ENCODE assay signal across 8 cellular contexts in genomic region chr9:128920381-128921058, GRCh38. TPM values are rescaled to one million over a fixed set of nuclear protein-coding genes. Genes with fewer than 3 reads are reported as not detected.
DNase-seq lines count a peak whose midpoint lies in the region; ATAC-seq and TF ChIP-seq lines count a peak whose summit lies in the region.

TSS of gene PHYHD1 (plus strand) at chr9:128920982. CDS start at chr9:128922324, 1,342 bp downstream.

- intact Hi-C loops in head of caudate nucleus (cut with DNase I), result loop anchor here (5.0 kb wide), 1 partner anchor 38 kb away; the partner anchor contains the start of genes KYAT1 and LRRC8A

- 18 to 19% methylated on average over 13 of the region's 13 CpGs for WGBS in GM23248 (ENCODE audit: low coverage in 1 of 2, low lambda C conversion rate in 2 of 2, missing lambda C conversion rate in 2 of 2), 2 experiments

- H3K9me3 ChIP-seq in GM23248 (ENCODE audit: low read depth) (no peaks in the 10 kb centered on the region), SU-DHL-6 (ENCODE audit: insufficient read depth, low read length) (no peaks in the 10 kb centered on the region), parathyroid adenoma (ENCODE audit: control insufficient read depth, low read length) (no peaks in the 10 kb centered on the region)

- no peak for ATAC-seq in HG03045 (IDR thresholded peaks at IDR 0.05; ENCODE audit: unreplicated experiment)

- H2AFZ ChIP-seq in GM23248 (peak within 1 kb of the TSS; percentile 80), SU-DHL-6 (ENCODE audit: low read depth, low read length, severe bottlenecking) (peak within 1 kb of the TSS; percentile 5), parathyroid adenoma (peak within 1 kb of the TSS; percentile 83)

- H3F3A ChIP-seq in GM23248 (ENCODE audit: insufficient read depth) (peaks cover 10% of the 10 kb centered on the region), SU-DHL-6 (ENCODE audit: insufficient read depth) (peaks cover 41% of the 10 kb centered on the region)

- peak; percentile 88 for DNase-seq in GM23248
- peak; percentile 42 to 92 (median 78) for DNase-seq in head of caudate nucleus
- no peak for DNase-seq in NCI-H748 treated with DMSO at 0.1 percent for 48 hours (lab: John Stamatoyannopoulos, UW)
- DNase-seq in ACHN, result no peak
- DNase-seq in cerebellar nuclear complex (lab: John Stamatoyannopoulos, UW), result no peak

- no peaks in the 10 kb centered on the region for H3K9me2 ChIP-seq in GM23248 (ENCODE audit: insufficient read depth)
- no peaks in the 10 kb centered on the region for H3K9me2 ChIP-seq in SU-DHL-6 (replicated peaks; ENCODE audit: insufficient read depth, low read length)

- H4K20me1 ChIP-seq in GM23248 (ENCODE audit: insufficient read depth), result no peaks in the 10 kb centered on the region
- H4K20me1 ChIP-seq in SU-DHL-6 (ENCODE audit: low read depth, low read length), result no peaks in the 10 kb centered on the region

- H3K4me1 ChIP-seq in GM23248 (ENCODE audit: insufficient read depth) (peaks cover 21% of the 10 kb centered on the region), parathyroid adenoma (no peaks in the 10 kb centered on the region)

- H3K4me3 ChIP-seq in GM23248, result peak within 1 kb of the TSS; percentile 66
- H3K4me3 ChIP-seq in SU-DHL-6 (ENCODE audit: insufficient read depth, low read length, poor library complexity, severe bottlenecking), result peak within 1 kb of the TSS; percentile 75
- peak within 1 kb of the TSS; percentile 5 for H3K4me3 ChIP-seq in parathyroid adenoma (ENCODE audit: low read depth, low read length)

- H3K9ac ChIP-seq in GM23248 (peak within 1 kb of the TSS; percentile 74), SU-DHL-6 (ENCODE audit: low read length) (peak within 1 kb of the TSS; percentile 95), parathyroid adenoma (no peak within 1 kb of the TSS)

- H3K27me3 ChIP-seq in GM23248 (replicated peaks; ENCODE audit: insufficient read depth) (no peaks in the 10 kb centered on the region), SU-DHL-6 (ENCODE audit: low read length) (no peaks in the 10 kb centered on the region), parathyroid adenoma (ENCODE audit: control insufficient read depth, insufficient read depth, low read length) (no peaks in the 10 kb centered on the region)

- H3K4me2 ChIP-seq in GM23248 (ENCODE audit: unreplicated experiment), result peak within 1 kb of the TSS; percentile 34
- peak within 1 kb of the TSS; percentile 96 for H3K4me2 ChIP-seq in SU-DHL-6 (ENCODE audit: low read depth, low read length, poor library complexity, severe bottlenecking)
- H3K4me2 ChIP-seq in parathyroid adenoma (ENCODE audit: low read length), result peak within 1 kb of the TSS; percentile 73

- H3K27ac ChIP-seq in GM23248 (no peak within 1 kb of the TSS; the same call in 1 of the 2 replicates), SU-DHL-6 (ENCODE audit: low read depth, low read length) (peak within 1 kb of the TSS; percentile 97), parathyroid adenoma (peak within 1 kb of the TSS; percentile 60)

- H3K36me3 ChIP-seq in GM23248 (ENCODE audit: low read depth) (no peaks in the 10 kb centered on the region; the same call in 1 of the 2 replicates), SU-DHL-6 (ENCODE audit: low read length) (no peaks in the 10 kb centered on the region), parathyroid adenoma (ENCODE audit: control insufficient read depth, insufficient read depth, low read length) (no peaks in the 10 kb centered on the region)

- H3K79me2 ChIP-seq in GM23248 (ENCODE audit: insufficient read depth) (peaks cover 12% of the 10 kb centered on the region; the same call in 1 of the 2 replicates), SU-DHL-6 (ENCODE audit: insufficient read depth, low read length) (no peaks in the 10 kb centered on the region), parathyroid adenoma (no peaks in the 10 kb centered on the region)

- in situ Hi-C loops in GM23248 (cut with MboI) (no loop called here), ACHN (cut with HindIII; ENCODE audit: low pct_ligation_motif_present, low pct_unique_long_range_greater_than_20kb, low sequenced_read_pairs) (no loop called here)

- TF ChIP-seq CTCF in SU-DHL-6 (IDR thresholded peaks at IDR 0.05; ENCODE audit: insufficient read depth, low read length, poor library complexity, severe bottlenecking) (no peak), parathyroid adenoma (IDR thresholded peaks at IDR 0.05) (no peak)

RNA-seq across cellular contexts. Expression of gene PHYHD1, which starts in this region (rescaled TPM):
- 4.4 and 4.7 TPM in 2 replicates for total RNA-seq in GM23248 (2014; rRNA removed; shearing (Covaris generic))
- 7.4 and 8.6 TPM in 2 replicates for polyA plus RNA-seq in GM23248 (2016; fragmentation: Nextera tagmentation; extraction: Ambion mirVana)

Comparison
In these comparisons a context has a peak if more than half of its experiments do, and no peak if none do; other contexts are left out.
1. DNase-seq: peak in GM23248 (single experiment) and head of caudate nucleus (42 of 42); none in NCI-H748 treated with DMSO at 0.1 percent for 48 hours (single experiment), ACHN (single experiment) and cerebellar nuclear complex (0 of 2).
2. H2AFZ ChIP-seq: peak in every context shown above with its lines; median percentile 83 in parathyroid adenoma; 80 in GM23248; 5 in SU-DHL-6.
3. H3K4me2 ChIP-seq: peak in every context shown above with its lines; median percentile 96 in SU-DHL-6; 73 in parathyroid adenoma; 34 in GM23248.
4. H3K4me3 ChIP-seq: peak in every context shown above with its lines; median percentile 75 in SU-DHL-6; 66 in GM23248; 5 in parathyroid adenoma.